ENCODE assay signal across 15 cellular contexts in the genomic region with DNA sequence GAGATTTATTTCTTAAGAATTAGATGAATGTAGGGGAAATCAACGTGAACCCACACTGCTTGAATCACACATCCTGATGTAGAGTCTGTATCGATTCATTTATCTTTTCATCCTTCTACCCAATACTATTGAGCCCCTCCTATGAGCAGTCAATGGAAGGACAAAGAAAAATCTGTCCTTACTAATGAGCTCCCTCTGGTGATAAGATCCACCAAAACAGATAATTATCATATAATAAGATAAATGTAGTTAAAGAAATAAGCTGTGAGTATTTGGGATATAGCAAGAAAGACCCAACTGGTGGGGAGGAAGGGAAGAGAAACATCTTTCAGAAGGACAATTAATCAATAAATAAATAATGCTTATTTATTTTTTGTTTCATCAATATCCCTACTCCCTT.
DNase-seq lines count a peak whose midpoint lies in the region; TF ChIP-seq lines count a peak whose summit lies in the region.
"Had no signal": no experiment of that assay in that cellular context is flagged by ENCODE, and none has a peak within 500 bp of the region (broad histone marks: within the 10 kb centered on the region; RNA-seq: fewer than 3 reads in every experiment).

No MANE protein-coding gene starts in this region.

- DNase-seq in AG09319 (ENCODE audit: extremely low read depth, low read depth) (no peak), GM12864 (ENCODE audit: low read depth) (no peak), NCI-H526 treated with DMSO at 0.1 percent for 48 hours (lab: John Stamatoyannopoulos, UW) (peak; percentile 37), fibroblast of peridontal ligament (ENCODE audit: extremely low read depth) (peak; percentile 18), NOMO-1 treated with DMSO at 0.1 percent for 48 hours (lab: John Stamatoyannopoulos, UW; ENCODE audit: unreplicated experiment) (no peak), cerebellar nuclear complex (lab: John Stamatoyannopoulos, UW) (no peak)
- no peak for DNase-seq in activated CD4-positive, alpha-beta T cell treated with anti-CD3 and anti-CD28 coated beads, Interleukin-2, amount 10 ng/mL, durations not matched to agents 7 days and 5 days
- no peak for DNase-seq in activated CD4-positive, alpha-beta memory T cell treated with anti-CD3 and anti-CD28 coated beads for 36 hours
- DNase-seq: activated CD4-positive, alpha-beta T cell treated with anti-CD3 and anti-CD28 coated beads for 1 hour; activated naive CD8-positive, alpha-beta T cell treated with anti-CD3 and anti-CD28 coated beads, Interleukin-2, amount 50 U/mL, for 24 hours; activated T-cell treated with anti-CD3 and anti-CD28 coated beads, Interleukin-2, amount 50 U/mL, for 1 hour; CD4-positive, CD25-positive, alpha-beta regulatory T cell; NCI-H187; nucleus accumbens had no signal

- no peak overlapping the region for H3K4me3 Mint-ChIP-seq in activated CD4-positive, alpha-beta T cell treated with anti-CD3 and anti-CD28 coated beads, Interleukin-2, amount 10 ng/mL, durations not matched to agents 7 days and 5 days
- no peak overlapping the region for H3K4me3 Mint-ChIP-seq in activated CD4-positive, alpha-beta memory T cell treated with anti-CD3 and anti-CD28 coated beads for 36 hours
- H3K4me3 Mint-ChIP-seq: activated naive CD8-positive, alpha-beta T cell treated with anti-CD3 and anti-CD28 coated beads, Interleukin-2, amount 50 U/mL, for 24 hours; CD4-positive, CD25-positive, alpha-beta regulatory T cell had no signal

- intact Hi-C loops in activated CD4-positive, alpha-beta memory T cell treated with anti-CD3 and anti-CD28 coated beads for 36 hours (cut with micrococcal nuclease), result no loop called here

- no peaks in the 10 kb centered on the region for H3K27me3 Mint-ChIP-seq in activated CD4-positive, alpha-beta T cell treated with anti-CD3 and anti-CD28 coated beads, Interleukin-2, amount 10 ng/mL, durations not matched to agents 7 days and 5 days
- H3K27me3 Mint-ChIP-seq in activated CD4-positive, alpha-beta memory T cell treated with anti-CD3 and anti-CD28 coated beads for 36 hours, result no peaks in the 10 kb centered on the region
- H3K27me3 Mint-ChIP-seq: CD4-positive, CD25-positive, alpha-beta regulatory T cell had no signal

- POLR2A ChIA-PET in activated CD4-positive, alpha-beta T cell treated with anti-CD3 and anti-CD28 coated beads, Interleukin-2, amount 10 ng/mL, durations not matched to agents 7 days and 5 days (lab: Charles Lee), result no interaction called here
- POLR2A ChIA-PET in activated CD4-positive, alpha-beta memory T cell treated with anti-CD3 and anti-CD28 coated beads for 36 hours (lab: Charles Lee), result no interaction called here

- no peaks in the 10 kb centered on the region for H3K9me3 Mint-ChIP-seq in activated CD4-positive, alpha-beta T cell treated with anti-CD3 and anti-CD28 coated beads, Interleukin-2, amount 10 ng/mL, durations not matched to agents 7 days and 5 days
- H3K9me3 Mint-ChIP-seq in activated CD4-positive, alpha-beta memory T cell treated with anti-CD3 and anti-CD28 coated beads for 36 hours, result no peaks in the 10 kb centered on the region
- H3K9me3 Mint-ChIP-seq: activated naive CD8-positive, alpha-beta T cell treated with anti-CD3 and anti-CD28 coated beads, Interleukin-2, amount 50 U/mL, for 24 hours had no signal

- no peak overlapping the region for H3K27ac Mint-ChIP-seq in activated CD4-positive, alpha-beta T cell treated with anti-CD3 and anti-CD28 coated beads, Interleukin-2, amount 10 ng/mL, durations not matched to agents 7 days and 5 days
- no peak overlapping the region for H3K27ac Mint-ChIP-seq in activated CD4-positive, alpha-beta memory T cell treated with anti-CD3 and anti-CD28 coated beads for 36 hours
- H3K27ac Mint-ChIP-seq: activated naive CD8-positive, alpha-beta T cell treated with anti-CD3 and anti-CD28 coated beads, Interleukin-2, amount 50 U/mL, for 24 hours; CD4-positive, CD25-positive, alpha-beta regulatory T cell had no signal

- no peaks in the 10 kb centered on the region for H3K36me3 Mint-ChIP-seq in activated CD4-positive, alpha-beta T cell treated with anti-CD3 and anti-CD28 coated beads, Interleukin-2, amount 10 ng/mL, durations not matched to agents 7 days and 5 days (ENCODE audit: low read depth)
- no peaks in the 10 kb centered on the region for H3K36me3 Mint-ChIP-seq in activated CD4-positive, alpha-beta memory T cell treated with anti-CD3 and anti-CD28 coated beads for 36 hours
- H3K36me3 Mint-ChIP-seq: CD4-positive, CD25-positive, alpha-beta regulatory T cell had no signal

- CTCF ChIA-PET in activated CD4-positive, alpha-beta T cell treated with anti-CD3 and anti-CD28 coated beads, Interleukin-2, amount 10 ng/mL, durations not matched to agents 7 days and 5 days (lab: Charles Lee), result no interaction called here
- CTCF ChIA-PET in activated CD4-positive, alpha-beta memory T cell treated with anti-CD3 and anti-CD28 coated beads for 36 hours (lab: Charles Lee), result interaction anchor here (0.7 kb wide), 1 partner anchor 379 kb away, joined by 3 read pairs; no protein-coding TSS in a partner anchor

- H3K4me1 Mint-ChIP-seq in activated CD4-positive, alpha-beta T cell treated with anti-CD3 and anti-CD28 coated beads, Interleukin-2, amount 10 ng/mL, durations not matched to agents 7 days and 5 days, result no peaks in the 10 kb centered on the region
- no peaks in the 10 kb centered on the region for H3K4me1 Mint-ChIP-seq in activated CD4-positive, alpha-beta memory T cell treated with anti-CD3 and anti-CD28 coated beads for 36 hours (ENCODE audit: low read depth)
- H3K4me1 Mint-ChIP-seq: activated naive CD8-positive, alpha-beta T cell treated with anti-CD3 and anti-CD28 coated beads, Interleukin-2, amount 50 U/mL, for 24 hours; CD4-positive, CD25-positive, alpha-beta regulatory T cell had no signal

- TF ChIP-seq CTCF in AG09319 (IDR thresholded peaks at IDR 0.05; ENCODE audit: low read depth, low read length), result peak; percentile 17
- TF ChIP-seq CTCF in GM12864 (IDR thresholded peaks at IDR 0.05; ENCODE audit: low read depth, low read length, missing control alignments), result peak; percentile 1

- no peak overlapping the region for H3K4me3 ChIP-seq in GM12864 (ENCODE audit: low read depth, low read length)
- H3K4me3 ChIP-seq: smooth muscle cell had no signal

Comparison
In these comparisons a context has a peak if more than half of its experiments do, and no peak if none do; other contexts are left out.
1. DNase-seq: peak in NCI-H526 treated with DMSO at 0.1 percent for 48 hours (single experiment) and fibroblast of peridontal ligament (single experiment); none in AG09319 (single experiment), GM12864 (single experiment), activated CD4-positive, alpha-beta T cell treated with anti-CD3 and anti-CD28 coated beads, Interleukin-2, amount 10 ng/mL, durations not matched to agents 7 days and 5 days (single experiment), activated CD4-positive, alpha-beta memory T cell treated with anti-CD3 and anti-CD28 coated beads for 36 hours (single experiment), NOMO-1 treated with DMSO at 0.1 percent for 48 hours (single experiment) and cerebellar nuclear complex (0 of 2).